8 cellular contexts compared by ENCODE assay signal in the genomic region with DNA sequence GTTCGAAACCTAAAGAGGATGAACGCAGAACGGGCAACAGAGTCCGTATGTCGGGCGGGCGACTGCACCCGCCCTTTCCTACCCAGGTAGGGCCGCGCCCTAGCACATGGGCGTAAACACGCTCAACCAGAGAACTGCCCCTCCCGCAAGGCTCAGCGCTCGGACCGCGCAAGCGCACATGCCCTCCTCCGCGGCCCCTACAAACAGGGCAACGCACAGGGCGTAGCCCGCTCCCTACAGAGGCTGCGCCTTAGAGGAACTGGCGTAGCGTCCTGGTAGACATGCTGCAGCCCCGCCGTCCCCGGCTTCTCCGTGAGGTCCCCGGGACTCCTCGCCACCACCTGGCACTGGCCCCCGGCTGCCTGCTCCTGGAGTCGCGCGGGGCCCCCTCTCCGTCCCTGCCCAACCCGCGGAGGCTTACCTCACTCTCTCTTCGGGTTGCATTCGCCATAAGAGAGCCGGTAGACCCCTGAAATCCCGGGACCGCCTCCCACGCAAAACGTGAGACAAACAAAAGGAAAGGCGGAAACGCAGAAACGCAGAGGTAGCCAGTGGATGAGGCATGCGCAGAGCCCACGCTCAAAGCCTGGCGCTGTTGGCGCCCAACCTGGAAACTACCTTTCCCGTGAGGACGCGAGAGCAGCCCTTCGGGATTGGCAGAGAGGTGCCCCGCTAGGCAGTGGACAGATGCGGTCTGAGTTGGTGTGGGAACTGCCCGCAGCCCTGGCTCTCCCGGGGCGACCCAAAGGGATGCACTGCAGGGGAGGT. TPM values are rescaled to one million over a fixed set of nuclear protein-coding genes. Genes with fewer than 3 reads are reported as not detected.
DNase-seq lines count a peak whose midpoint lies in the region; FAIRE-seq and TF ChIP-seq lines count a peak whose summit lies in the region.

A gene (minus strand): TSS at position 518 of the 768 bp plus-strand sequence. CDS start 1,642 bp downstream, outside the sequence.

- DNase-seq in GM04503 (ENCODE audit: low read depth) (peak; percentile 59), HFF-Myc (ENCODE audit: extremely low read depth, low read depth) (peak; percentile 86), MV-4-11 (lab: John Stamatoyannopoulos, UW) (peak; percentile 92), SJSA1 (ENCODE audit: low read depth in 1 of 2, low spot score in 2 of 2) (peak; percentile 91 to 92), frontal cortex (ENCODE audit: low spot score in 2 of 2) (peak; percentile 65 to 75), neuronal stem cell (ENCODE audit: low spot score) (peak; percentile 86)
- peak; percentile 81 to 90 (median 87) for DNase-seq in activated naive CD4-positive, alpha-beta T cell (lab: John Stamatoyannopoulos, UW)

- no peak within 1 kb of the TSS for H4K91ac ChIP-seq in neuronal stem cell (ENCODE audit: low read depth, low read length, poor library complexity)

- H3K23ac ChIP-seq in neuronal stem cell (ENCODE audit: low read depth, low read length, poor library complexity) = peak within 1 kb of the TSS; percentile 87

- H3K27ac ChIP-seq in SJSA1 (peak within 1 kb of the TSS; percentile 80), neuronal stem cell (replicated peaks; ENCODE audit: low read length) (peak within 1 kb of the TSS; percentile 94), subcutaneous abdominal adipose tissue (ENCODE audit: low read depth, low read length) (peak within 1 kb of the TSS; percentile 84)

- H3K9ac ChIP-seq in neuronal stem cell (ENCODE audit: low read depth, low read length, poor library complexity) (peak within 1 kb of the TSS; percentile 92), subcutaneous abdominal adipose tissue (ENCODE audit: low read length in 5 of 5) (peak within 1 kb of the TSS; percentile 52 to 90 (median 84))

- FAIRE-seq in frontal cortex (lab: Jason Lieb, UNC) = no peak

- peak within 1 kb of the TSS; percentile 69 for H2BK15ac ChIP-seq in neuronal stem cell (ENCODE audit: low read length)

- TF ChIP-seq CTCF in HFF-Myc (IDR thresholded peaks at IDR 0.05; ENCODE audit: low read depth, low read length, missing control alignments) = no peak

- no peak within 1 kb of the TSS for H2AK5ac ChIP-seq in neuronal stem cell (ENCODE audit: low read depth, low read length)

- H4K8ac ChIP-seq in neuronal stem cell (ENCODE audit: low read depth, low read length) = no peak within 1 kb of the TSS

- H3K4me2 ChIP-seq in neuronal stem cell (ENCODE audit: insufficient read depth, low read length, poor library complexity, severe bottlenecking) = peak within 1 kb of the TSS; percentile 85

- H2BK5ac ChIP-seq in neuronal stem cell (ENCODE audit: low read length) = peak within 1 kb of the TSS; percentile 92

- H3K4me1 ChIP-seq in SJSA1 (replicated peaks) = peaks cover 8% of the 10 kb centered on the region
- H3K4me1 ChIP-seq in neuronal stem cell (ENCODE audit: control insufficient read depth in 2 of 2, insufficient read depth in 1 of 2, low read depth in 1 of 2, low read length in 2 of 2) = no peaks in the 10 kb centered on the region
- H3K4me1 ChIP-seq in subcutaneous abdominal adipose tissue (ENCODE audit: control insufficient read depth in 5 of 5, insufficient read depth in 5 of 5, low read length in 5 of 5) = peaks cover 0 to 15% (median 13%) of the 10 kb centered on the region in 5 donors

- no peaks in the 10 kb centered on the region for H3K9me3 ChIP-seq in SJSA1 (replicated peaks)
- no peaks in the 10 kb centered on the region for H3K9me3 ChIP-seq in neuronal stem cell (replicated peaks in 1 of 2; ENCODE audit: control insufficient read depth in 2 of 2, insufficient read depth in 1 of 2, low read depth in 1 of 2, low read length in 2 of 2)
- H3K9me3 ChIP-seq in subcutaneous abdominal adipose tissue (ENCODE audit: control insufficient read depth in 5 of 5, low read length in 5 of 5) = no peaks in the 10 kb centered on the region

- peak within 1 kb of the TSS; percentile 82 for H3K4me3 ChIP-seq in HFF-Myc (replicated peaks; ENCODE audit: low read depth, low read length)
- peak within 1 kb of the TSS; percentile 72 for H3K4me3 ChIP-seq in SJSA1
- peak within 1 kb of the TSS; percentile 86 to 92 for H3K4me3 ChIP-seq in neuronal stem cell (ENCODE audit: low read length in 2 of 2)
- H3K4me3 ChIP-seq in subcutaneous abdominal adipose tissue (ENCODE audit: low read depth in 1 of 5, low read length in 5 of 5) = peak within 1 kb of the TSS; percentile 76 to 98 (median 97)

- H3K18ac ChIP-seq in neuronal stem cell (ENCODE audit: low read length) = peak within 1 kb of the TSS; percentile 98

- no peak within 1 kb of the TSS for H3K4ac ChIP-seq in neuronal stem cell (ENCODE audit: low read length)

- H2BK12ac ChIP-seq in neuronal stem cell (ENCODE audit: low read length) = no peak within 1 kb of the TSS

- H3K14ac ChIP-seq in neuronal stem cell (ENCODE audit: low read length) = no peak within 1 kb of the TSS

- H2AFZ ChIP-seq in neuronal stem cell (ENCODE audit: low read length) = peak within 1 kb of the TSS; percentile 99

- no peaks in the 10 kb centered on the region for H3K79me1 ChIP-seq in neuronal stem cell (ENCODE audit: low read depth, low read length)

- no CpG with 5 or more reads among the region's 62 CpGs for WGBS in neuronal stem cell (ENCODE audit: extremely low coverage in 2 of 2, insufficient read length in 2 of 2, insufficient replicate concordance in 1 of 2), 2 donors

- H2BK120ac ChIP-seq in neuronal stem cell (ENCODE audit: low read depth, low read length) = no peak within 1 kb of the TSS

- H3K27me3 ChIP-seq in SJSA1 (replicated peaks) = no peaks in the 10 kb centered on the region; the same call in 1 of the 2 replicates
- no peaks in the 10 kb centered on the region for H3K27me3 ChIP-seq in neuronal stem cell (ENCODE audit: control insufficient read depth in 3 of 3, insufficient read depth in 3 of 3, low read depth in 1 of 3, low read length in 3 of 3)
- no peaks in the 10 kb centered on the region for H3K27me3 ChIP-seq in subcutaneous abdominal adipose tissue (ENCODE audit: control insufficient read depth in 5 of 5, insufficient read depth in 4 of 5, low read length in 5 of 5)

- peaks cover 4% of the 10 kb centered on the region for H3K36me3 ChIP-seq in SJSA1
- H3K36me3 ChIP-seq in neuronal stem cell (replicated peaks in 1 of 2; ENCODE audit: control insufficient read depth in 2 of 2, insufficient read depth in 2 of 2, low read length in 2 of 2) = peaks cover 0 to 15% of the 10 kb centered on the region in 2 donors
- no peaks in the 10 kb centered on the region for H3K36me3 ChIP-seq in subcutaneous abdominal adipose tissue (ENCODE audit: control insufficient read depth in 5 of 5, insufficient read depth in 5 of 5, low read length in 5 of 5)

RNA-seq across cellular contexts. Expression of the gene that starts here (rescaled TPM):
- 6.8 and 8.3 TPM in 2 replicates for total RNA-seq in SJSA1 (2014; rRNA removed; shearing (Covaris generic))
- total RNA-seq in frontal cortex = 32.2 TPM
- 11.6 TPM for polyA plus RNA-seq in neuronal stem cell (2013, experiment 1 of 2)
- 11.2 TPM for polyA plus RNA-seq in neuronal stem cell (2013, experiment 2 of 2)

Comparison
In these comparisons a context has a peak if more than half of its experiments do, and no peak if none do; other contexts are left out.
1. Peak in every context shown above with its lines: DNase-seq, H3K4me3 ChIP-seq and H3K27ac ChIP-seq.